In genomic region chr5:65192326-65192725, GRCh38 we compare ENCODE assay signal across 19 cellular contexts.
"Had no signal": no experiment of that assay in that cellular context is flagged by ENCODE, and none has a peak within 500 bp of the region (broad histone marks: within the 10 kb centered on the region; RNA-seq: fewer than 3 reads in every experiment).

No MANE protein-coding gene starts in this region.

- DNase-seq: activated CD4-positive, alpha-beta memory T cell treated with anti-CD3 and anti-CD28 coated beads, Interleukin-2, amount 10 ng/mL, durations not matched to agents 7 days and 5 days; activated CD4-positive, alpha-beta T cell treated with anti-CD3 and anti-CD28 coated beads for 36 hours; activated effector memory CD4-positive, alpha-beta T cell treated with Interleukin-2 at 50 U/mL for 16 hours; activated naive CD4-positive, alpha-beta T cell treated with anti-CD3 and anti-CD28 coated beads, Interleukin-2, amount 50 U/mL, for 16 hours; activated T-cell treated with anti-CD3 and anti-CD28 coated beads, Interleukin-2, amount 50 U/mL, for 4 hours; amygdala; cerebellar nuclear complex; effector memory CD4-positive, alpha-beta T cell; islet precursor cell; naive thymus-derived CD8-positive, alpha-beta T cell; T-helper 2 cell; trophoblast cell had no signal

- H3K4me1 ChIP-seq: gastroesophageal sphincter, suprapubic skin had no signal

- H3K4me3 Mint-ChIP-seq: activated CD4-positive, alpha-beta memory T cell treated with anti-CD3 and anti-CD28 coated beads, Interleukin-2, amount 10 ng/mL, durations not matched to agents 7 days and 5 days; activated CD4-positive, alpha-beta T cell treated with anti-CD3 and anti-CD28 coated beads for 36 hours; activated T-cell treated with anti-CD3 and anti-CD28 coated beads, Interleukin-2, amount 50 U/mL, for 4 hours; dendritic cell treated with granulocyte-macrophage colony-stimulating factor and Interleukin-4, amounts not matched to agents 40 ng/mL and 50 ng/mL, for 4 days; naive thymus-derived CD8-positive, alpha-beta T cell; stimulated activated naive CD8-positive, alpha-beta T cell treated with anti-CD3 and anti-CD28 coated beads, Interleukin-15, Interleukin-2, amounts not matched to agents 100 ng/mL and 50 ng/mL, for 24 hours had no signal

- ATAC-seq: activated CD4-positive, alpha-beta T cell treated with anti-CD3 and anti-CD28 coated beads for 36 hours; activated T-cell treated with anti-CD3 and anti-CD28 coated beads, Interleukin-2, amount 50 U/mL, for 4 hours; gastroesophageal sphincter; left lobe of liver; naive thymus-derived CD8-positive, alpha-beta T cell had no signal

- H3K27ac Mint-ChIP-seq: activated CD4-positive, alpha-beta memory T cell treated with anti-CD3 and anti-CD28 coated beads, Interleukin-2, amount 10 ng/mL, durations not matched to agents 7 days and 5 days; activated CD4-positive, alpha-beta T cell treated with anti-CD3 and anti-CD28 coated beads for 36 hours; dendritic cell treated with granulocyte-macrophage colony-stimulating factor and Interleukin-4, amounts not matched to agents 40 ng/mL and 50 ng/mL, for 4 days; naive thymus-derived CD8-positive, alpha-beta T cell; stimulated activated naive CD8-positive, alpha-beta T cell treated with anti-CD3 and anti-CD28 coated beads, Interleukin-15, Interleukin-2, amounts not matched to agents 100 ng/mL and 50 ng/mL, for 24 hours had no signal

- H3K27me3 ChIP-seq: gastroesophageal sphincter, neutrophil, suprapubic skin had no signal

- H3K9me3 Mint-ChIP-seq: activated CD4-positive, alpha-beta memory T cell treated with anti-CD3 and anti-CD28 coated beads, Interleukin-2, amount 10 ng/mL, durations not matched to agents 7 days and 5 days; activated T-cell treated with anti-CD3 and anti-CD28 coated beads, Interleukin-2, amount 50 U/mL, for 4 hours; dendritic cell treated with granulocyte-macrophage colony-stimulating factor and Interleukin-4, amounts not matched to agents 40 ng/mL and 50 ng/mL, for 4 days; naive thymus-derived CD8-positive, alpha-beta T cell; stimulated activated naive CD8-positive, alpha-beta T cell treated with anti-CD3 and anti-CD28 coated beads, Interleukin-15, Interleukin-2, amounts not matched to agents 100 ng/mL and 50 ng/mL, for 24 hours had no signal

- H3K9me3 ChIP-seq: gastroesophageal sphincter, neutrophil, suprapubic skin had no signal

- H3K27me3 Mint-ChIP-seq: activated CD4-positive, alpha-beta memory T cell treated with anti-CD3 and anti-CD28 coated beads, Interleukin-2, amount 10 ng/mL, durations not matched to agents 7 days and 5 days; dendritic cell treated with granulocyte-macrophage colony-stimulating factor and Interleukin-4, amounts not matched to agents 40 ng/mL and 50 ng/mL, for 4 days; naive thymus-derived CD8-positive, alpha-beta T cell; stimulated activated naive CD8-positive, alpha-beta T cell treated with anti-CD3 and anti-CD28 coated beads, Interleukin-15, Interleukin-2, amounts not matched to agents 100 ng/mL and 50 ng/mL, for 24 hours had no signal

- H3K4me3 ChIP-seq: gastroesophageal sphincter, skin epidermis, suprapubic skin had no signal

- H3K36me3 ChIP-seq: gastroesophageal sphincter, neutrophil, suprapubic skin had no signal

- H3K27ac ChIP-seq: gastroesophageal sphincter, neutrophil, suprapubic skin had no signal
